ENCODE assay signal across 8 cellular contexts in the genomic region with DNA sequence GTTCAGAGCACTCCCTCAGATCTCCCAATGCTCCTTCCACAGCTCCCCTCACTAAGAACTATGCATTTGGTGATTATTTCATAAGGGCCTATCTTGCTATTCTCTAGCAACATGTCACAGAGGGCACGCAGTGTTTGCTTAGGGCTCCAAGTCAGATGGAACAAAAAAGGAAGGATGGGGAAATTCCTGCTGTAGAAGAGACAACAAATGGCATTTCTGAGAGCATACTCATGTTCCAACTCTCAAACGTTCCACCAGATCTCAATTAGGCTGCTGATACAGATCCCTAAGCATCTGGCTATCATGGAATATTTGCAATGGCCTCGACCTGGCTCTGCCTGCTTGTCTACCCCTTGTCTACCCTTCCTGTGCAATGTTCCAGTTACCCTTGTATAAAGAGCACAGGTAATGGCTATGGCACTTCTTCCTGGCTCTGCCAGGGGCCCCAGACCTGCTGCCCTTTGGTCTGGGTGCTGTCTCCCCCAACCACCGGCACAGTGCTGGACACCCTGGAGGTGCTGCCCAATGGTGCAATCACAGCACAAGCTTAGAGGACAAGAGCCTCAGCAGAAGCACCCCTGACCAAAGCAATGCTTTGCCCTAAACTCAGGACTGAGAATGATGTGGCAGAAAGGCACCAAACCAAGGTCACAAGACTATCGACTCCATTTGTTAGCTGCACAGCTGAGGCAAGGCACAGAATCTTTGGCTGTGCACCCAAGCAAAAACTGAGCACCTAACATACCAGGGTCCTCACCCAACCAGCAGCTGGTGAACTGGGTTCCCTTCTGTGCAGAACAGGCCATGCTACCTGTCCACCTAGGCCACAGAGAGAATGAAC. TPM values are rescaled to one million over a fixed set of nuclear protein-coding genes. Genes with fewer than 3 reads are reported as not detected.
DNase-seq lines count a peak whose midpoint lies in the region; ATAC-seq and TF ChIP-seq lines count a peak whose summit lies in the region.

No MANE protein-coding gene starts in this region.

- no peak overlapping the region for H2AFZ ChIP-seq in KMS-11 (ENCODE audit: low read depth)

- peaks cover 67% of the 10 kb centered on the region for H3K4me1 Mint-ChIP-seq in activated T-cell treated with anti-CD3 and anti-CD28 coated beads, Interleukin-2, amount 50 U/mL, for 72 hours (ENCODE audit: low read depth)
- H3K4me1 Mint-ChIP-seq in effector memory CD8-positive, alpha-beta T cell (ENCODE audit: low read depth in 2 of 2): peaks cover 53 to 70% of the 10 kb centered on the region in 2 donors

- no peak overlapping the region for H3K9ac ChIP-seq in KMS-11

- H3K27ac Mint-ChIP-seq in activated T-cell treated with anti-CD3 and anti-CD28 coated beads, Interleukin-2, amount 50 U/mL, for 72 hours: peak overlapping the region; percentile 79
- peak overlapping the region; percentile 92 to 93 for H3K27ac Mint-ChIP-seq in effector memory CD8-positive, alpha-beta T cell

- no peaks in the 10 kb centered on the region for H3K27me3 Mint-ChIP-seq in activated T-cell treated with anti-CD3 and anti-CD28 coated beads, Interleukin-2, amount 50 U/mL, for 72 hours (ENCODE audit: low read depth)
- H3K27me3 Mint-ChIP-seq in effector memory CD8-positive, alpha-beta T cell: no peaks in the 10 kb centered on the region

- H3K36me3 ChIP-seq in KMS-11 (ENCODE audit: insufficient read depth): peaks cover 21% of the 10 kb centered on the region; the same call in 1 of the 2 replicates

- H3K4me3 ChIP-seq in KMS-11 (IDR thresholded peaks at IDR 0.05; ENCODE audit: insufficient read depth, low read depth, low read length): no peak overlapping the region

- H3K79me2 ChIP-seq in KMS-11 (ENCODE audit: insufficient read depth, low read depth): peaks cover 80% of the 10 kb centered on the region

- peaks cover 15 to 28% of the 10 kb centered on the region in 2 donors for H3K36me3 Mint-ChIP-seq in activated T-cell treated with anti-CD3 and anti-CD28 coated beads, Interleukin-2, amount 50 U/mL, for 72 hours (ENCODE audit: insufficient read depth in 2 of 2)
- peaks cover 53% of the 10 kb centered on the region for H3K36me3 Mint-ChIP-seq in effector memory CD8-positive, alpha-beta T cell (ENCODE audit: insufficient read depth)

- peak overlapping the region; percentile 80 for H3K4me2 ChIP-seq in KMS-11

- TF ChIP-seq CTCF in KMS-11 (conservative IDR thresholded peaks at IDR 0.05; ENCODE audit: low read depth, low read length): no peak

- no peak for ATAC-seq in activated T-cell treated with anti-CD3 and anti-CD28 coated beads, Interleukin-2, amount 50 U/mL, for 72 hours (replicated peaks in 1 of 2)
- no peak for ATAC-seq in effector memory CD8-positive, alpha-beta T cell (replicated peaks)
- no peak for ATAC-seq in HG02623 (IDR thresholded peaks at IDR 0.05; ENCODE audit: unreplicated experiment)

- H4K20me1 ChIP-seq in KMS-11 (ENCODE audit: insufficient read depth): peaks cover 56% of the 10 kb centered on the region

- H3K27ac ChIP-seq in KMS-11: peak overlapping the region; percentile 94; the same call in 1 of the 2 replicates

- DNase-seq in activated T-cell treated with anti-CD3 and anti-CD28 coated beads, Interleukin-2, amount 50 U/mL, for 72 hours: no peak
- DNase-seq in activated T-cell treated with anti-CD3 and anti-CD28 coated beads for 4 hours (no peak), renal cortical epithelial cell (ENCODE audit: low read depth) (peak; percentile 20)
- no peak for DNase-seq in effector memory CD8-positive, alpha-beta T cell
- DNase-seq in stimulated activated naive CD4-positive, alpha-beta T cell (lab: John Stamatoyannopoulos, UW): no peak
- DNase-seq in stimulated activated CD4-positive, alpha-beta T cell treated with anti-CD3 and anti-CD28 coated beads, Interleukin-4, amount 100 ng/mL, for 4 hours: no peak

- H3K4me1 ChIP-seq in KMS-11 (ENCODE audit: low read depth, poor library complexity, severe bottlenecking): peaks cover 49% of the 10 kb centered on the region

- peak overlapping the region; percentile 95 to 100 for H3K4me3 Mint-ChIP-seq in activated T-cell treated with anti-CD3 and anti-CD28 coated beads, Interleukin-2, amount 50 U/mL, for 72 hours
- H3K4me3 Mint-ChIP-seq in effector memory CD8-positive, alpha-beta T cell: peak overlapping the region; percentile 90 to 95

- no peaks in the 10 kb centered on the region for H3K9me3 Mint-ChIP-seq in activated T-cell treated with anti-CD3 and anti-CD28 coated beads, Interleukin-2, amount 50 U/mL, for 72 hours
- no peaks in the 10 kb centered on the region for H3K9me3 Mint-ChIP-seq in effector memory CD8-positive, alpha-beta T cell

- H3K27me3 ChIP-seq in KMS-11 (ENCODE audit: insufficient read depth, low read depth): no peaks in the 10 kb centered on the region

RNA-seq across cellular contexts. Expression of a gene that starts 3.6 kb away (rescaled TPM):
- 100 to 1,000 TPM; 161 to 184 TPM for total RNA-seq in activated T-cell treated with anti-CD3 and anti-CD28 coated beads, Interleukin-2, amount 50 U/mL, for 72 hours
- 93.8 and 127 TPM in 2 replicates for total RNA-seq in renal cortical epithelial cell
